In the genomic region with DNA sequence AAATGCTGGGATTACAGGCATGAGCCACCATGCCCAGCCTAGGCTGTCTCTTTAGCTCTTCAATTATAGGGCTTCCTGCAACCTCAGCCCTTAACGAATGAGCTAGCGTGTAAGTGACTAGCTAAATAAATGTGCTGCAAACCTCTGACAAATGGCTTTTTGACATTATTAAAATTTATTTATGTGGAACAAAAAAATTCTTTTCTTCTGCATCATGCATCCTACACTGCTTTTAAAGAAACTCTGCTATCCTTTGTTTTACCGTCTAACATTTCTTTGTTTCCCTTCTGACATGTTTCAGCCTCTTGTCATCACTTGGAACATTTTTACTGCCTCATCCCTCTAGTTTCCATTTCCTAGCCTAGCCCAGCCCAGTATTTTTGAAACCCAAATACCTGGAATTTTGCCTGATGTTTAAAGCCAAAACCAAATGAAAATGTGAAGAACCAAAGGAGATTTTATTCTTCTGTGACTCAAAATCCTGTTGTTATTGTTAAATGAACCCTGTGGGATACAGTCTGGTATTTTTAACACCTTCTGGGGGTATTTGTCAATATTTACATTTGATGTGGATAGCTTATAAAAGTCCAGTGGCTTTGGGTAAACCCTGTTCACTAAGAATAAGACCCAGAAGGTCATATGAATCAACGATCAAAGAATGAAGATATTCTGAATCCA, we compare ENCODE assay signal across 10 cellular contexts. TPM values are rescaled to one million over a fixed set of nuclear protein-coding genes. Genes with fewer than 3 reads are reported as not detected.
A peak's percentile ranks its signal among the peaks of the same experiment; 100 is the strongest.
DNase-seq lines count a peak whose midpoint lies in the region; ATAC-seq and TF ChIP-seq lines count a peak whose summit lies in the region.
"Had no signal": no experiment of that assay in that cellular context is flagged by ENCODE, and none has a peak within 500 bp of the region (broad histone marks: within the 10 kb centered on the region; RNA-seq: fewer than 3 reads in every experiment).

No MANE protein-coding gene starts in this region.

- TF ChIP-seq POLR2A in gastroesophageal sphincter (IDR thresholded peaks at IDR 0.05), result no peak
- TF ChIP-seq POLR2A in stomach (IDR thresholded peaks at IDR 0.05), result no peak

- intact Hi-C loops in activated T-helper 2 cell treated with anti-CD3 and anti-CD28 coated beads, Interferon-gamma antibody, Interleukin-2, Interleukin-4, amounts not matched to agents 10 μg/mL and 5 μg/mL and 100 μg/mL, durations not matched to agents 14 hours and 24 hours and 36 hours (cut with micrococcal nuclease), result no loop called here
- intact Hi-C loops in stomach (cut with DNase I; ENCODE audit: low total_unique reads), result no loop called here

- H3K9me3 ChIP-seq in gastroesophageal sphincter (no peaks in the 10 kb centered on the region), stomach (no peaks in the 10 kb centered on the region)

- H3K9me3 Mint-ChIP-seq in T-helper 2 cell treated with Interferon-gamma antibody and Interleukin-4, amounts not matched to agents 5 μg/mL and 100 μg/mL, for 36 hours, result no peaks in the 10 kb centered on the region
- no peaks in the 10 kb centered on the region for H3K9me3 Mint-ChIP-seq in activated T-helper 2 cell treated with anti-CD3 and anti-CD28 coated beads, Interferon-gamma antibody, Interleukin-2, Interleukin-4, amounts not matched to agents 10 μg/mL and 5 μg/mL and 100 μg/mL, durations not matched to agents 14 hours and 24 hours and 36 hours

- TF ChIP-seq EP300 in gastroesophageal sphincter (IDR thresholded peaks at IDR 0.05), result no peak
- no peak for TF ChIP-seq EP300 in stomach (IDR thresholded peaks at IDR 0.05)

- H3K27ac Mint-ChIP-seq in T-helper 2 cell treated with Interferon-gamma antibody and Interleukin-4, amounts not matched to agents 5 μg/mL and 100 μg/mL, for 36 hours, result peak overlapping the region; percentile 76
- peak overlapping the region; percentile 71 for H3K27ac Mint-ChIP-seq in activated T-helper 2 cell treated with anti-CD3 and anti-CD28 coated beads, Interferon-gamma antibody, Interleukin-2, Interleukin-4, amounts not matched to agents 10 μg/mL and 5 μg/mL and 100 μg/mL, durations not matched to agents 14 hours and 24 hours and 36 hours

- peaks cover 0 to 67% (median 20%) of the 10 kb centered on the region in 3 donors for H3K4me1 ChIP-seq in gastroesophageal sphincter
- H3K4me1 ChIP-seq in stomach, result peaks cover 16 to 69% (median 38%) of the 10 kb centered on the region in 4 donors

- H3K36me3 ChIP-seq in gastroesophageal sphincter, result no peaks in the 10 kb centered on the region
- no peaks in the 10 kb centered on the region for H3K36me3 ChIP-seq in stomach

- H3K4me3 Mint-ChIP-seq in T-helper 2 cell treated with Interferon-gamma antibody and Interleukin-4, amounts not matched to agents 5 μg/mL and 100 μg/mL, for 36 hours, result no peak overlapping the region
- no peak overlapping the region for H3K4me3 Mint-ChIP-seq in activated T-helper 2 cell treated with anti-CD3 and anti-CD28 coated beads, Interferon-gamma antibody, Interleukin-2, Interleukin-4, amounts not matched to agents 10 μg/mL and 5 μg/mL and 100 μg/mL, durations not matched to agents 14 hours and 24 hours and 36 hours (ENCODE audit: low read depth)

- H3K4me3 ChIP-seq in gastroesophageal sphincter, result no peak overlapping the region
- H3K4me3 ChIP-seq in stomach, result no peak overlapping the region

- peaks cover 15% of the 10 kb centered on the region for H3K36me3 Mint-ChIP-seq in T-helper 2 cell treated with Interferon-gamma antibody and Interleukin-4, amounts not matched to agents 5 μg/mL and 100 μg/mL, for 36 hours (ENCODE audit: low read depth)
- peaks cover 26% of the 10 kb centered on the region for H3K36me3 Mint-ChIP-seq in activated T-helper 2 cell treated with anti-CD3 and anti-CD28 coated beads, Interferon-gamma antibody, Interleukin-2, Interleukin-4, amounts not matched to agents 10 μg/mL and 5 μg/mL and 100 μg/mL, durations not matched to agents 14 hours and 24 hours and 36 hours (ENCODE audit: low read depth)

- WGBS in gastroesophageal sphincter (ENCODE audit: low coverage in 1 of 2), 2 donors, result 9 to 14% methylated on average over 4 of the region's 4 CpGs
- 49 to 66% (median 55%) methylated on average over 4 of the region's 4 CpGs for WGBS in stomach, 5 donors

- H3K27me3 Mint-ChIP-seq in T-helper 2 cell treated with Interferon-gamma antibody and Interleukin-4, amounts not matched to agents 5 μg/mL and 100 μg/mL, for 36 hours (ENCODE audit: low read depth), result peaks cover 5% of the 10 kb centered on the region
- H3K27me3 Mint-ChIP-seq in activated T-helper 2 cell treated with anti-CD3 and anti-CD28 coated beads, Interferon-gamma antibody, Interleukin-2, Interleukin-4, amounts not matched to agents 10 μg/mL and 5 μg/mL and 100 μg/mL, durations not matched to agents 14 hours and 24 hours and 36 hours (ENCODE audit: low read depth), result peaks cover 3% of the 10 kb centered on the region

- no peak for DNase-seq in T-helper 2 cell treated with Interferon-gamma antibody and Interleukin-4, amounts not matched to agents 5 μg/mL and 100 μg/mL, for 36 hours (ENCODE audit: low spot score)
- DNase-seq in T-helper 2 cell (no peak), stomach (no peak), NCI-H2081 treated with DMSO at 0.1 percent for 48 hours (lab: John Stamatoyannopoulos, UW) (no peak)
- no peak for DNase-seq in activated T-helper 2 cell treated with anti-CD3 and anti-CD28 coated beads, Interferon-gamma antibody, Interleukin-2, Interleukin-4, amounts not matched to agents 10 μg/mL and 5 μg/mL and 100 μg/mL, durations not matched to agents 14 hours and 24 hours and 36 hours (ENCODE audit: low spot score)
- DNase-seq in stimulated activated CD4-positive, alpha-beta T cell treated with anti-CD3 and anti-CD28 coated beads, Interleukin-4, amount 100 ng/mL, for 24 hours, result no peak
- no peak for DNase-seq in stimulated activated naive CD4-positive, alpha-beta T cell (lab: John Stamatoyannopoulos, UW)
- DNase-seq: activated naive CD4-positive, alpha-beta T cell treated with anti-CD3 and anti-CD28 coated beads, Interleukin-2, amount 50 U/mL, for 16 hours; stimulated activated CD4-positive, alpha-beta T cell treated with anti-CD3 and anti-CD28 coated beads, Interleukin-12 subunit alpha, Interleukin-12 subunit beta, amount 100 ng/mL, for 4 hours had no signal

- peaks cover 81% of the 10 kb centered on the region for H3K4me1 Mint-ChIP-seq in T-helper 2 cell treated with Interferon-gamma antibody and Interleukin-4, amounts not matched to agents 5 μg/mL and 100 μg/mL, for 36 hours (ENCODE audit: low read depth)
- peaks cover 90% of the 10 kb centered on the region for H3K4me1 Mint-ChIP-seq in activated T-helper 2 cell treated with anti-CD3 and anti-CD28 coated beads, Interferon-gamma antibody, Interleukin-2, Interleukin-4, amounts not matched to agents 10 μg/mL and 5 μg/mL and 100 μg/mL, durations not matched to agents 14 hours and 24 hours and 36 hours (ENCODE audit: low read depth)

- ATAC-seq in gastroesophageal sphincter, result peak; percentile 42

- TF ChIP-seq CTCF in gastroesophageal sphincter (IDR thresholded peaks at IDR 0.05), result no peak
- TF ChIP-seq CTCF in stomach (IDR thresholded peaks at IDR 0.05), result no peak

- peak overlapping the region in 3 of 4 donors; percentile 64 to 75 (median 70) for H3K27ac ChIP-seq in gastroesophageal sphincter
- peak overlapping the region in 3 of 5 donors; percentile 56 to 60 (median 58) for H3K27ac ChIP-seq in stomach

- H3K27me3 ChIP-seq in gastroesophageal sphincter (no peaks in the 10 kb centered on the region), stomach (no peaks in the 10 kb centered on the region)

RNA-seq across cellular contexts. Expression of a gene that starts 9.5 kb away (rescaled TPM):
- 15.4 and 16.4 TPM in 2 replicates for total RNA-seq in activated T-helper 2 cell treated with anti-CD3 and anti-CD28 coated beads, Interferon-gamma antibody, Interleukin-2, Interleukin-4, amounts not matched to agents 10 μg/mL and 5 μg/mL and 100 μg/mL, durations not matched to agents 14 hours and 24 hours and 36 hours
- total RNA-seq in gastroesophageal sphincter (10 to 100 TPM; 18.7 to 26.1 (median 23.2) TPM), stomach (10 to 100 TPM in 3 of 5 donors, 1 to 10 TPM in 2; 6.8 to 18.8 (median 16.0) TPM)
- polyA plus RNA-seq in stomach, result 1 to 10 TPM; 2.9 to 4.1 (median 2.9) TPM
